In genomic region chr1:222535455-222535854, GRCh38 we compare ENCODE assay signal across 31 cellular contexts. TPM values are rescaled to one million over a fixed set of nuclear protein-coding genes. Genes with fewer than 3 reads are reported as not detected.
"Had no signal": no experiment of that assay in that cellular context is flagged by ENCODE, and none has a peak within 500 bp of the region (broad histone marks: within the 10 kb centered on the region; RNA-seq: fewer than 3 reads in every experiment).

No MANE protein-coding gene starts in this region.

- H3K4me3 Mint-ChIP-seq: dendritic cell treated with granulocyte-macrophage colony-stimulating factor and Interleukin-4, amounts not matched to agents 40 ng/mL and 50 ng/mL, for 4 days; effector memory CD8-positive, alpha-beta T cell; endodermal cell had no signal

- H3K27ac ChIP-seq: colonic mucosa, coronary artery, dorsolateral prefrontal cortex, epithelial cell of prostate, esophagus muscularis mucosa, esophagus squamous epithelium, foreskin keratinocyte, gastrocnemius medialis, gastroesophageal sphincter, heart left ventricle, heart right ventricle had no signal

- H3K27me3 ChIP-seq: colonic mucosa, dorsolateral prefrontal cortex, esophagus muscularis mucosa, esophagus squamous epithelium, foreskin keratinocyte, gastrocnemius medialis, heart left ventricle had no signal

- H3K4me3 ChIP-seq: colonic mucosa, coronary artery, dorsolateral prefrontal cortex, esophagus muscularis mucosa, esophagus squamous epithelium, gastrocnemius medialis, gastroesophageal sphincter, heart left ventricle, heart right ventricle had no signal

- H3K27me3 Mint-ChIP-seq: dendritic cell treated with granulocyte-macrophage colony-stimulating factor and Interleukin-4, amounts not matched to agents 40 ng/mL and 50 ng/mL, for 4 days had no signal

- DNase-seq: colonic mucosa; cortex of kidney; dermis blood vessel endothelial cell; dorsolateral prefrontal cortex; effector CD4-positive, alpha-beta T cell; effector CD8-positive, alpha-beta T cell; effector memory CD4-positive, alpha-beta T cell; effector memory CD8-positive, alpha-beta T cell; endodermal cell; erythroblast; esophagus squamous epithelium; foreskin fibroblast; foreskin keratinocyte; foreskin melanocyte; gastrocnemius medialis; glutamatergic neuron; head of caudate nucleus; heart left ventricle; heart right ventricle had no signal

- H3K9me3 ChIP-seq: colonic mucosa, esophagus muscularis mucosa, esophagus squamous epithelium, gastrocnemius medialis, gastroesophageal sphincter, heart left ventricle, heart right ventricle had no signal

- H3K4me1 ChIP-seq: colonic mucosa, esophagus muscularis mucosa, esophagus squamous epithelium, foreskin keratinocyte, gastrocnemius medialis, gastroesophageal sphincter, heart left ventricle, heart right ventricle had no signal

- H3K36me3 ChIP-seq: colonic mucosa, esophagus muscularis mucosa, esophagus squamous epithelium, gastrocnemius medialis, gastroesophageal sphincter, heart left ventricle, heart right ventricle had no signal

- FAIRE-seq: endometrium, endothelial cell of umbilical vein had no signal

- H3K9me3 Mint-ChIP-seq: dendritic cell treated with granulocyte-macrophage colony-stimulating factor and Interleukin-4, amounts not matched to agents 40 ng/mL and 50 ng/mL, for 4 days; effector memory CD8-positive, alpha-beta T cell; endodermal cell had no signal

- H3K27ac Mint-ChIP-seq: dendritic cell treated with granulocyte-macrophage colony-stimulating factor and Interleukin-4, amounts not matched to agents 40 ng/mL and 50 ng/mL, for 4 days; effector memory CD8-positive, alpha-beta T cell; endodermal cell had no signal

- ATAC-seq: effector memory CD8-positive, alpha-beta T cell; esophagus mucosa; foreskin keratinocyte; gastrocnemius medialis; gastroesophageal sphincter; heart left ventricle; heart right ventricle had no signal

- H3K4me1 Mint-ChIP-seq: endodermal cell had no signal

RNA-seq across cellular contexts. Expression of gene HHIPL2, which starts 12.4 kb away (rescaled TPM):
- total RNA-seq: dermis blood vessel endothelial cell, dermis microvascular lymphatic vessel endothelial cell, endothelial cell of umbilical vein, epithelial cell of proximal tubule, esophagus squamous epithelium, fibroblast of villous mesenchyme, gastrocnemius medialis, gastroesophageal sphincter, glomerular endothelial cell had no signal
